ENCODE assay signal across 11 cellular contexts in the genomic region with DNA sequence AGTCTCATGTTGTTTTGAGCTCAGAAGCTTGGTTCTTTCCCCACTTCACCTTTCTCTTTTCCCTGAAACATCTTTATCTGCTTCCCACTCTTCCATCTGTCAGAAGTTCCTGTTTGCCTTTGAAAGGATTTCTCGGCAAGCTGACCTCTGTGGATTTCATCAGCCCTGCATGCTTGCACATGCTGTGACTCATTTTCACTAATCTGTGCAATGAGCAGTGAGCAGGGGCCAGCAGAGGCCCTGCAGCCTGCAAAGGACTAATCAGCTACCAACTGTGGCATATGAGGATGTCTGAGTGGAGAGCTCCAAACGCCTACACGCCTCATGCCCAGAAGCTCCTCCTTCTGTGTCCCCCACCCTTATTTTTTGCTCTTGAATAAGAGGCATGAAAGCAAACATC.
DNase-seq lines count a peak whose midpoint lies in the region; ATAC-seq and TF ChIP-seq lines count a peak whose summit lies in the region.
"Had no signal": no experiment of that assay in that cellular context is flagged by ENCODE, and none has a peak within 500 bp of the region (broad histone marks: within the 10 kb centered on the region; RNA-seq: fewer than 3 reads in every experiment).

No MANE protein-coding gene starts in this region.

- H3K9me3 Mint-ChIP-seq in CD14-positive monocyte: peaks cover 0 to 7% (median 0%) of the 10 kb centered on the region in 7 donors

- H3K27ac Mint-ChIP-seq in CD14-positive monocyte: no peak overlapping the region

- peaks cover 0 to 5% (median 2%) of the 10 kb centered on the region in 3 donors for H3K27me3 Mint-ChIP-seq in CD14-positive monocyte (ENCODE audit: low read depth in 3 of 3)

- no peaks in the 10 kb centered on the region for H3K4me1 Mint-ChIP-seq in CD14-positive monocyte

- peak; percentile 63 for ATAC-seq in thoracic aorta (ENCODE audit: insufficient number of reproducible peaks, low FRiP score, low read depth)

- H3K4me3 Mint-ChIP-seq in CD14-positive monocyte: no peak overlapping the region

- 49 to 67% (median 63%) methylated on average over 3 of the region's 3 CpGs for WGBS in adrenal gland, 4 donors

- H3K36me3 ChIP-seq in adrenal gland (replicated peaks in 1 of 2) (no peaks in the 10 kb centered on the region), left ventricle myocardium inferior (no peaks in the 10 kb centered on the region), thoracic aorta (no peaks in the 10 kb centered on the region)

- TF ChIP-seq POLR2A in adrenal gland (IDR thresholded peaks at IDR 0.05): no peak

- intact Hi-C loops in adrenal gland (cut with DNase I): no loop called here
- intact Hi-C loops in left ventricle myocardium inferior (cut with micrococcal nuclease): no loop called here
- intact Hi-C loops in CD14-positive monocyte (cut with micrococcal nuclease): no loop called here

- no peak for TF ChIP-seq CTCF in adrenal gland (IDR thresholded peaks at IDR 0.05)
- TF ChIP-seq CTCF in left ventricle myocardium inferior (IDR thresholded peaks at IDR 0.05; ENCODE audit: borderline replicate concordance): no peak
- TF ChIP-seq CTCF in thoracic aorta (IDR thresholded peaks at IDR 0.05): no peak
- TF ChIP-seq CTCF in CD14-positive monocyte (IDR thresholded peaks at IDR 0.05): no peak

- DNase-seq in HS-5 (ENCODE audit: low read depth): peak; percentile 78
- peak in 6 of 7 donors; percentile 19 to 57 (median 38) for DNase-seq in adrenal gland
- peak; percentile 22 for DNase-seq in left ventricle myocardium inferior
- DNase-seq in thoracic aorta (ENCODE audit: low spot score): no peak
- DNase-seq in mesenteric fat pad (ENCODE audit: low spot score): no peak
- no peak for DNase-seq in ureter (ENCODE audit: low spot score)
- no peak for DNase-seq in CD14-positive monocyte (ENCODE audit: low spot score)
- DNase-seq: cortex of kidney; occipital lobe; stimulated activated naive CD4-positive, alpha-beta T cell treated with Interleukin-2 at 50 U/mL for 16 hours; T-helper 9 cell had no signal

- H3K4me1 ChIP-seq in adrenal gland (replicated peaks in 1 of 2): no peaks in the 10 kb centered on the region
- H3K4me1 ChIP-seq in left ventricle myocardium inferior: peaks cover 4% of the 10 kb centered on the region
- peaks cover 0 to 14% of the 10 kb centered on the region in 2 donors for H3K4me1 ChIP-seq in thoracic aorta (ENCODE audit: control insufficient read depth in 1 of 2, low read depth in 2 of 2)

- H3K27ac ChIP-seq in adrenal gland (no peak overlapping the region), left ventricle myocardium inferior (replicated peaks) (no peak overlapping the region), thoracic aorta (peak overlapping the region in 1 of 2 donors; percentile 2)

- H3K4me3 ChIP-seq in adrenal gland (no peak overlapping the region), left ventricle myocardium inferior (no peak overlapping the region), thoracic aorta (no peak overlapping the region)

- H3K9me3 ChIP-seq in adrenal gland (replicated peaks in 1 of 3): no peaks in the 10 kb centered on the region
- H3K9me3 ChIP-seq in left ventricle myocardium inferior (replicated peaks): no peaks in the 10 kb centered on the region
- H3K9me3 ChIP-seq in thoracic aorta: no peaks in the 10 kb centered on the region

- H3K27me3 ChIP-seq in adrenal gland (no peaks in the 10 kb centered on the region), left ventricle myocardium inferior (ENCODE audit: low read depth) (no peaks in the 10 kb centered on the region), thoracic aorta (replicated peaks; ENCODE audit: insufficient read depth) (no peaks in the 10 kb centered on the region)

- H3K36me3 Mint-ChIP-seq in CD14-positive monocyte: no peaks in the 10 kb centered on the region

Comparison
In these comparisons a context has a peak if more than half of its experiments do, and no peak if none do; other contexts are left out.
1. DNase-seq: peak in HS-5 (single experiment), adrenal gland (6 of 7) and left ventricle myocardium inferior (single experiment); none in thoracic aorta (single experiment), mesenteric fat pad (single experiment), ureter (single experiment) and CD14-positive monocyte (single experiment).